ENCODE assay signal across 16 cellular contexts in genomic region chr1:96973605-96974004, GRCh38.
DNase-seq lines count a peak whose midpoint lies in the region; TF ChIP-seq lines count a peak whose summit lies in the region.
"Had no signal": no experiment of that assay in that cellular context is flagged by ENCODE, and none has a peak within 500 bp of the region (broad histone marks: within the 10 kb centered on the region; RNA-seq: fewer than 3 reads in every experiment).

No MANE protein-coding gene starts in this region.

- TF ChIP-seq CTCF in AG10803 (conservative IDR thresholded peaks at IDR 0.05; ENCODE audit: low read length) (no peak), epithelial cell of esophagus (IDR thresholded peaks at IDR 0.05; ENCODE audit: insufficient read depth, low read depth, low read length, missing control alignments) (no peak)

- DNase-seq in AG10803 (ENCODE audit: low read depth), result peak; percentile 8
- DNase-seq in Daoy (ENCODE audit: low read depth), result peak; percentile 62
- DNase-seq in NCI-H345 treated with DMSO at 0.1 percent for 48 hours (lab: John Stamatoyannopoulos, UW; ENCODE audit: unreplicated experiment), result peak; percentile 19
- DNase-seq in epithelial cell of esophagus (ENCODE audit: low read depth), result peak; percentile 37
- DNase-seq in middle frontal gyrus (ENCODE audit: extremely low spot score, low spot score), result no peak
- DNase-seq in NCI-H1092 (lab: John Stamatoyannopoulos, UW), result no peak
- no peak for DNase-seq in cerebellar nuclear complex (lab: John Stamatoyannopoulos, UW)
- no peak for DNase-seq in GM19238 (ENCODE audit: insufficient read length, low spot score)
- DNase-seq: activated CD4-positive, alpha-beta memory T cell treated with anti-CD3 and anti-CD28 coated beads for 36 hours; colonic mucosa; GOT3; kidney glomerular epithelial cell; NCI-H1694; pancreas; small intestine had no signal

- H3K4me3 ChIP-seq in AG10803 (ENCODE audit: low read length), result no peak overlapping the region
- no peak overlapping the region for H3K4me3 ChIP-seq in epithelial cell of esophagus (ENCODE audit: low read length)
- H3K4me3 ChIP-seq: colonic mucosa, pancreas, SJSA1 had no signal

Comparison
In these comparisons a context has a peak if more than half of its experiments do, and no peak if none do; other contexts are left out.
1. DNase-seq: peak in AG10803 (single experiment), Daoy (single experiment), NCI-H345 treated with DMSO at 0.1 percent for 48 hours (single experiment) and epithelial cell of esophagus (single experiment); none in middle frontal gyrus (single experiment), NCI-H1092 (single experiment), cerebellar nuclear complex (0 of 2) and GM19238 (single experiment).